Comparison of ENCODE assay signal across 1 cellular context in genomic region chr6:129730477-129731165, GRCh38.
TF ChIP-seq lines count a peak whose summit lies in the region.

No MANE protein-coding gene starts in this region.

TF ChIP-seq in GM23338, 12 proteins besides CTCF, POLR2A, EP300 and RAD21 (continued from another document):
- no peak for TF ChIP-seq ETS1 (IDR thresholded peaks at IDR 0.05)
